Comparison of ENCODE assay signal across 20 cellular contexts in the genomic region with DNA sequence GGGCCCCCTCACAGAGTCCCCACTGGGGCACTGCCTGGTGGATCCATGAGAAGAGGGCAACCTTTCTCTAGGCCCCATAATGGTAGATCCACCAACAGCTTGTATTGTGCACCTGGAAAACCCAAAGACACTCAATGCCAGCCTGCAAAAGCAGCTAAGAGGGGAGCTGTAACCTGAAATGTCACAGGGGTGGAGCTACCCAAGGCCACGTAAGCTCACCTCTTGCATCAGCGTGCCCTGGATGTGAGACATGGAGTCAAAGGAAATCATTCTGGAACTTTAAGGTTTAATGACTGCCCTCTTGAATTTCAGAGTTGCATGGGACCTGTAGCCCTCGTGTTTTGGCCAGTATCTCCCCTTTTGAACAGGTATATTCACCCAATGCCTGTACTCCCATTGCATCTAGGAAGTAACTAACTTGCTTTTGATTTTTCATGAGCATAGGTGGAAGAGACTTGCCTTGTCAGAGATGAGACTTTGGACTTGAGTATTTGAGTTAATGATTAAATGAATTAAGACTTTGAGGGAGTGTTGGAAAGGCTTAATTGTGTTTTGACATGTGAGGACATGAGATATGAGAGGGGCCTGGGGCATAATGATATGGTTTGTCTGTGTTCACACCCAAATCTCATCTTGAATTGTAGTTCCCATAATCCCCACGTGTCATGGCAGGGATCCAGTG.
"Had no signal": no experiment of that assay in that cellular context is flagged by ENCODE, and none has a peak within 500 bp of the region (broad histone marks: within the 10 kb centered on the region; RNA-seq: fewer than 3 reads in every experiment).

No MANE protein-coding gene starts in this region.

- H3K9me3 ChIP-seq: SK-N-SH had no signal

- H3K27ac ChIP-seq: RWPE1 had no signal

- DNase-seq: IMR-90, Karpas-422, KG1, MM.1S, NCI-H1092 treated with DMSO at 0.1 percent for 48 hours, NCI-H1417, NCI-H1436 treated with DMSO at 0.1 percent for 48 hours, NCI-H1694, NCI-H187 treated with DMSO at 0.1 percent for 48 hours, NCI-H2029 treated with DMSO at 0.1 percent for 48 hours, NCI-H2227 treated with DMSO at 0.1 percent for 48 hours, NCI-H446, NCI-H510A, NCI-H524 treated with DMSO at 0.1 percent for 48 hours, NCI-H69, NCI-H774, SHP77, SK-N-SH, SW 1271 had no signal

- H3K9ac ChIP-seq: SK-N-SH had no signal

- H3K4me2 ChIP-seq: SK-N-SH had no signal
